ENCODE assay signal across 8 cellular contexts in the genomic region with DNA sequence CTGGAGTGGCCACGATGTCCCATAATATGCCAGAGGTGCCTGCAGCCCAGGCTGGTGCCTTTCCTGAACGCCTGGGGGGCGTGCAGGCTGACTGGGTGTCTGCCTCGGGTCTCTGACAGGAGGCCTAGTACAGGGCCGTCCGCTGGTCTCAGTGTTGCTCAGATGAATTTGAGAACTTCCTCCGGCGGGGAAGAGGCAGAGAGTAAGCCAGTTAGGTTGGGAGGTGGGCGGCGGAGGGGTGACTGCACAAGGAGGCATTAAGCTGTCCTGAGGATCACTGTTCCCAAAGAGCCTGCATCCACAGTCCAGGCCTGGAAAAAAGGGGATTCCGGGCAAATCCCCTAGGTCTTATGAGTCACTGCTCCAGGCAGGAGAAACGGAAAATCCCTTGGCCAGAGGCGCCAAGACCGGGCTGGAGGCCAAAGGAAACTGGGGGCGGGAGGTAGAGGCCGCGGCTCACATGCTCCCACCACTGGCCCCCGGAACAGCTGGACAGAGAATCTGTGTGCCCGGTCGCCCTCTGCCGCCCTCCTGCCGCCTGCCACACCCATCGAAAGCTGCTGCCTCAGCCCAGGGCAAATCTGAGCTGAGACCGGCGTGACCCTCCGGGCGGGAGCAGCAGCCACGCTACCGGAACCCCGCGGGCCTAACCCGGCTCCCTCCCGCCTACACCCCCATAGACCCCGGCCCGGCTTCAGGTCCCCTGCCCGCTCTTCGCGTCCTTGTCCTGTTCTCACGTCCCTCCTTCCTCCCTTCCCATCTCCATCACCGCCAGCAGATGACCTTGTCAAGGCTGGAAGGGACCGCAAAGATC. TPM values are rescaled to one million over a fixed set of nuclear protein-coding genes. Genes with fewer than 3 reads are reported as not detected.
A peak's percentile ranks its signal among the peaks of the same experiment; 100 is the strongest.
DNase-seq lines count a peak whose midpoint lies in the region; ATAC-seq and TF ChIP-seq lines count a peak whose summit lies in the region.

No MANE protein-coding gene starts in this region.

- peak; percentile 50 to 59 for DNase-seq in NCI-H2081 (lab: John Stamatoyannopoulos, UW)
- DNase-seq in NCI-H2081 treated with DMSO at 0.1 percent for 48 hours (lab: John Stamatoyannopoulos, UW): no peak
- peak; percentile 86 for DNase-seq in astrocyte of the cerebellum (ENCODE audit: low read depth)
- DNase-seq in hepatic stellate cell (ENCODE audit: low spot score): peak; percentile 91
- peak; percentile 98 for DNase-seq in posterior vena cava (ENCODE audit: low spot score)
- DNase-seq in NK-92 treated with Interleukin-12 subunit alpha and Interleukin-12 subunit beta, amount 100 ng/mL, for 24 hours (lab: John Stamatoyannopoulos, UW): no peak

- in situ Hi-C loops in astrocyte of the cerebellum (cut with HindIII; ENCODE audit: low sequenced_read_pairs): no loop called here

- peak overlapping the region; percentile 63 for H3K9ac ChIP-seq in OCI-LY1 (ENCODE audit: low read length)

- intact Hi-C loops in posterior vena cava (cut with DNase I): loop anchor here in 1 of 2 donors (5.0 kb wide), 1 partner anchor 100 kb away; a partner anchor contains a TSS

- no peaks in the 10 kb centered on the region for H3K9me3 ChIP-seq in OCI-LY1 (ENCODE audit: low read length)

- ATAC-seq in GM21528 (IDR thresholded peaks at IDR 0.05; ENCODE audit: low FRiP score, unreplicated experiment): no peak

- H2AFZ ChIP-seq in OCI-LY1 (ENCODE audit: low read length): no peak overlapping the region

- H3K27ac ChIP-seq in OCI-LY1 (ENCODE audit: low read depth, low read length, poor library complexity, severe bottlenecking): peak overlapping the region; percentile 59

- no peaks in the 10 kb centered on the region for H4K20me1 ChIP-seq in OCI-LY1 (ENCODE audit: insufficient read depth, low read length)

- H3K36me3 ChIP-seq in OCI-LY1 (ENCODE audit: insufficient read depth, low read length): no peaks in the 10 kb centered on the region

- H3K79me2 ChIP-seq in OCI-LY1 (ENCODE audit: insufficient read depth, low read length): no peaks in the 10 kb centered on the region

- peak overlapping the region; percentile 82 for H3K4me2 ChIP-seq in OCI-LY1 (ENCODE audit: low read length)

- peak overlapping the region; percentile 62 for H3K4me3 ChIP-seq in OCI-LY1 (ENCODE audit: low read depth, low read length, poor library complexity, severe bottlenecking)
- H3K4me3 ChIP-seq in astrocyte of the cerebellum (ENCODE audit: low read depth, low read length): peak overlapping the region; percentile 42

- no peaks in the 10 kb centered on the region for H3K9me2 ChIP-seq in OCI-LY1 (ENCODE audit: low read depth, low read length)

- no peaks in the 10 kb centered on the region for H3F3A ChIP-seq in OCI-LY1 (ENCODE audit: insufficient read depth, low read length)

- no peak for TF ChIP-seq CTCF in OCI-LY1 (IDR thresholded peaks at IDR 0.05; ENCODE audit: low read length)
- TF ChIP-seq CTCF in astrocyte of the cerebellum (IDR thresholded peaks at IDR 0.05; ENCODE audit: low read depth, low read length, missing control alignments): no peak

- peaks cover 4% of the 10 kb centered on the region; the same call in 1 of the 2 replicates for H3K27me3 ChIP-seq in OCI-LY1 (ENCODE audit: insufficient read depth, low read length)

- H3K4me1 ChIP-seq in OCI-LY1 (ENCODE audit: insufficient read depth, low read length, severe bottlenecking): peaks cover 40% of the 10 kb centered on the region

RNA-seq across cellular contexts. Expression of a gene that starts 1.2 kb away (rescaled TPM):
- 10 to 100 TPM; 60.8 to 70.9 TPM for total RNA-seq in posterior vena cava

RNA-seq across cellular contexts. Expression of a gene that starts 19.6 kb away (rescaled TPM):
- 10 to 100 TPM; 12.8 to 15.7 TPM for total RNA-seq in posterior vena cava

RNA-seq across cellular contexts. Expression of a gene that starts 22.0 kb away (rescaled TPM):
- 100 to 1,000 TPM in 1 of 2 donors, 10 to 100 TPM in 1; 75.8 to 111 TPM for total RNA-seq in posterior vena cava

RNA-seq across cellular contexts. Expression of a gene that starts 27.5 kb away (rescaled TPM):
- total RNA-seq in posterior vena cava: 10 to 100 TPM; 49.3 to 55.5 TPM

RNA-seq across cellular contexts. Expression of a gene that starts 32.9 kb away (rescaled TPM):
- 10 to 100 TPM in 1 of 2 donors, 1 to 10 TPM in 1; 7.3 to 15.1 TPM for total RNA-seq in posterior vena cava

Comparison
In these comparisons a context has a peak if more than half of its experiments do, and no peak if none do; other contexts are left out.
1. DNase-seq: peak in NCI-H2081 (2 of 2), astrocyte of the cerebellum (single experiment), hepatic stellate cell (single experiment) and posterior vena cava (single experiment); none in NCI-H2081 treated with DMSO at 0.1 percent for 48 hours (single experiment) and NK-92 treated with Interleukin-12 subunit alpha and Interleukin-12 subunit beta, amount 100 ng/mL, for 24 hours (single experiment).